Comparison of ENCODE assay signal across 16 cellular contexts in genomic region chr18:31400191-31400590, GRCh38. TPM values are rescaled to one million over a fixed set of nuclear protein-coding genes. Genes with fewer than 3 reads are reported as not detected.
"Had no signal": no experiment of that assay in that cellular context is flagged by ENCODE, and none has a peak within 500 bp of the region (broad histone marks: within the 10 kb centered on the region; RNA-seq: fewer than 3 reads in every experiment).

No MANE protein-coding gene starts in this region.

- H3K4me3 ChIP-seq: esophagus squamous epithelium, skin epidermis, tibial artery had no signal

- DNase-seq: activated CD4-positive, alpha-beta memory T cell treated with anti-CD3 and anti-CD28 coated beads, Interleukin-2, amount 10 ng/mL, durations not matched to agents 7 days and 5 days; activated CD4-positive, alpha-beta T cell treated with anti-CD3 and anti-CD28 coated beads for 36 hours; activated gamma-delta T cell treated with Interleukin-2 at 50 U/mL for 16 hours; activated naive CD8-positive, alpha-beta T cell treated with anti-CD3 and anti-CD28 coated beads for 36 hours; activated T-cell treated with anti-CD3 and anti-CD28 coated beads, Interleukin-2, amount 50 U/mL, for 48 hours; anterior cingulate cortex; esophagus squamous epithelium; retina; tibial artery had no signal

- FAIRE-seq: bronchial epithelial cell had no signal

- H3K27ac ChIP-seq: esophagus squamous epithelium, foreskin keratinocyte, skin epidermis, tibial artery had no signal

- H3K4me1 ChIP-seq: foreskin keratinocyte, tibial artery had no signal

- H3K9me3 Mint-ChIP-seq: activated CD4-positive, alpha-beta memory T cell treated with anti-CD3 and anti-CD28 coated beads, Interleukin-2, amount 10 ng/mL, durations not matched to agents 7 days and 5 days; activated naive CD8-positive, alpha-beta T cell treated with anti-CD3 and anti-CD28 coated beads for 36 hours; neural crest cell; stimulated activated memory B cell treated with anti-CD40 and anti-IgM and Interleukin-4, amounts not matched to agents 10 μg/mL and 1 μg/mL and 100 μg/mL, for 72 hours had no signal

- ATAC-seq: activated CD4-positive, alpha-beta T cell treated with anti-CD3 and anti-CD28 coated beads for 36 hours; left lobe of liver; stimulated activated memory B cell treated with anti-CD40 and anti-IgM and Interleukin-4, amounts not matched to agents 10 μg/mL and 1 μg/mL and 100 μg/mL, for 72 hours had no signal

- H3K27ac Mint-ChIP-seq: activated CD4-positive, alpha-beta memory T cell treated with anti-CD3 and anti-CD28 coated beads, Interleukin-2, amount 10 ng/mL, durations not matched to agents 7 days and 5 days; activated CD4-positive, alpha-beta T cell treated with anti-CD3 and anti-CD28 coated beads for 36 hours; activated naive CD8-positive, alpha-beta T cell treated with anti-CD3 and anti-CD28 coated beads for 36 hours; stimulated activated memory B cell treated with anti-CD40 and anti-IgM and Interleukin-4, amounts not matched to agents 10 μg/mL and 1 μg/mL and 100 μg/mL, for 72 hours had no signal

- H3K4me1 Mint-ChIP-seq: activated CD4-positive, alpha-beta memory T cell treated with anti-CD3 and anti-CD28 coated beads, Interleukin-2, amount 10 ng/mL, durations not matched to agents 7 days and 5 days; activated CD4-positive, alpha-beta T cell treated with anti-CD3 and anti-CD28 coated beads for 36 hours; activated naive CD8-positive, alpha-beta T cell treated with anti-CD3 and anti-CD28 coated beads for 36 hours; stimulated activated memory B cell treated with anti-CD40 and anti-IgM and Interleukin-4, amounts not matched to agents 10 μg/mL and 1 μg/mL and 100 μg/mL, for 72 hours had no signal

- H3K36me3 Mint-ChIP-seq: activated naive CD8-positive, alpha-beta T cell treated with anti-CD3 and anti-CD28 coated beads for 36 hours; stimulated activated memory B cell treated with anti-CD40 and anti-IgM and Interleukin-4, amounts not matched to agents 10 μg/mL and 1 μg/mL and 100 μg/mL, for 72 hours had no signal

- H3K4me3 Mint-ChIP-seq: activated CD4-positive, alpha-beta memory T cell treated with anti-CD3 and anti-CD28 coated beads, Interleukin-2, amount 10 ng/mL, durations not matched to agents 7 days and 5 days; activated CD4-positive, alpha-beta T cell treated with anti-CD3 and anti-CD28 coated beads for 36 hours; activated naive CD8-positive, alpha-beta T cell treated with anti-CD3 and anti-CD28 coated beads for 36 hours; neural crest cell; stimulated activated memory B cell treated with anti-CD40 and anti-IgM and Interleukin-4, amounts not matched to agents 10 μg/mL and 1 μg/mL and 100 μg/mL, for 72 hours had no signal

- H3K27me3 ChIP-seq: esophagus squamous epithelium, foreskin keratinocyte, tibial artery had no signal

- H3K36me3 ChIP-seq: esophagus squamous epithelium, tibial artery had no signal

- H3K27me3 Mint-ChIP-seq: activated CD4-positive, alpha-beta memory T cell treated with anti-CD3 and anti-CD28 coated beads, Interleukin-2, amount 10 ng/mL, durations not matched to agents 7 days and 5 days; stimulated activated memory B cell treated with anti-CD40 and anti-IgM and Interleukin-4, amounts not matched to agents 10 μg/mL and 1 μg/mL and 100 μg/mL, for 72 hours had no signal

- H3K9me3 ChIP-seq: esophagus squamous epithelium, tibial artery had no signal

RNA-seq across cellular contexts. Expression of gene DSG4, which starts 23.6 kb away (rescaled TPM):
- total RNA-seq: activated CD4-positive, alpha-beta memory T cell treated with anti-CD3 and anti-CD28 coated beads, Interleukin-2, amount 10 ng/mL, durations not matched to agents 7 days and 5 days; activated CD4-positive, alpha-beta T cell treated with anti-CD3 and anti-CD28 coated beads for 36 hours; activated naive CD8-positive, alpha-beta T cell treated with anti-CD3 and anti-CD28 coated beads for 36 hours; bronchial epithelial cell; esophagus squamous epithelium; left lobe of liver; neural crest cell; osteocyte had no signal
- polyA plus RNA-seq: foreskin keratinocyte had no signal

RNA-seq across cellular contexts. Expression of gene DSG3, which starts 47.4 kb away (rescaled TPM):
- total RNA-seq: activated CD4-positive, alpha-beta memory T cell treated with anti-CD3 and anti-CD28 coated beads, Interleukin-2, amount 10 ng/mL, durations not matched to agents 7 days and 5 days; activated CD4-positive, alpha-beta T cell treated with anti-CD3 and anti-CD28 coated beads for 36 hours; activated naive CD8-positive, alpha-beta T cell treated with anti-CD3 and anti-CD28 coated beads for 36 hours; left lobe of liver; neural crest cell; osteocyte had no signal
